1 cellular context compared by ENCODE assay signal in genomic region chr17:75725504-75725903, GRCh38.
TF ChIP-seq lines count a peak whose summit lies in the region.

No MANE protein-coding gene starts in this region.

TF ChIP-seq in HCT116, 20 proteins besides CTCF, POLR2A, EP300 and RAD21 (continued from another document):
- TF ChIP-seq TCF7L2 (IDR thresholded peaks at IDR 0.05; ENCODE audit: borderline replicate concordance, extremely low read depth, insufficient read depth, insufficient read length) (no peak), POLR2AphosphoS5 (IDR thresholded peaks at IDR 0.05; ENCODE audit: low read depth, low read length) (no peak; the same call in 1 of the 2 replicates), JUND (IDR thresholded peaks at IDR 0.05) (no peak), CEBPB (IDR thresholded peaks at IDR 0.05; ENCODE audit: low read depth) (no peak), SIN3A (IDR thresholded peaks at IDR 0.05; ENCODE audit: low read depth) (no peak), ATF3 (IDR thresholded peaks at IDR 0.05) (no peak), SRF (IDR thresholded peaks at IDR 0.05; ENCODE audit: low read depth) (no peak), FOSL1 (IDR thresholded peaks at IDR 0.05; ENCODE audit: low read depth) (no peak), ZNF274 (IDR thresholded peaks at IDR 0.05; ENCODE audit: low read depth, low read length) (no peak), EZH2phosphoT487 (IDR thresholded peaks at IDR 0.05; ENCODE audit: borderline replicate concordance) (no peak), ZFX (IDR thresholded peaks at IDR 0.05) (no peak), CBX3 (IDR thresholded peaks at IDR 0.05; ENCODE audit: low read depth) (no peak), EGR1 (IDR thresholded peaks at IDR 0.05; ENCODE audit: low read depth) (no peak), MAX (IDR thresholded peaks at IDR 0.05) (no peak), SP1 (IDR thresholded peaks at IDR 0.05; ENCODE audit: low read depth) (no peak)
